1 cellular context compared by ENCODE assay signal in genomic region chr19:35545001-35545854, GRCh38.
TF ChIP-seq lines count a peak whose summit lies in the region.

Gene TMEM147, plus strand, starts transcription at chr19:35545626. Its CDS starts 114 bp downstream, at chr19:35545740.

TF ChIP-seq in SK-N-SH, 30 proteins besides CTCF, POLR2A, EP300 and RAD21 (continued from another document):
- TF ChIP-seq ZBTB33 (IDR thresholded peaks at IDR 0.05; ENCODE audit: borderline replicate concordance, low read depth) (no peak), CHD2 (IDR thresholded peaks at IDR 0.05; ENCODE audit: low read length, partially characterized antibody) (peak; percentile 68), PBX3 (IDR thresholded peaks at IDR 0.05) (peak; percentile 32), MEF2A (IDR thresholded peaks at IDR 0.05; ENCODE audit: borderline replicate concordance, low read depth) (no peak), IRF3 (IDR thresholded peaks at IDR 0.05; ENCODE audit: low read depth, low read length) (no peak), FOXM1 (IDR thresholded peaks at IDR 0.05; ENCODE audit: low read depth) (no peak), NFIC (IDR thresholded peaks at IDR 0.05; ENCODE audit: borderline replicate concordance) (no peak), GATA2 (CRISPR knock-in tag; IDR thresholded peaks at IDR 0.05) (no peak)
TF ChIP-seq in SK-N-SH: peak in this region for 14.
